25 cellular contexts compared by ENCODE assay signal in genomic region chr7:12064716-12065115, GRCh38.
"Had no signal": no experiment of that assay in that cellular context is flagged by ENCODE, and none has a peak within 500 bp of the region (broad histone marks: within the 10 kb centered on the region; RNA-seq: fewer than 3 reads in every experiment).

No MANE protein-coding gene starts in this region.

- FAIRE-seq: endometrium, frontal cortex, islet of Langerhans, urothelium cell line had no signal

- H3K36me3 ChIP-seq: cardiac muscle cell, neutrophil, ovary, right lobe of liver, suprapubic skin, transverse colon had no signal

- H3K27me3 ChIP-seq: cardiac muscle cell, neutrophil, ovary, right lobe of liver, suprapubic skin, transverse colon had no signal

- H3K27ac ChIP-seq: cardiac muscle cell, ovary, right lobe of liver, skin epidermis, suprapubic skin, transverse colon, VCaP had no signal

- ATAC-seq: activated CD4-positive, CD25-positive, alpha-beta regulatory T cell treated with anti-CD3 and anti-CD28 coated beads, Interleukin-2, amount 50 U/mL, for 24 hours; activated naive CD8-positive, alpha-beta T cell treated with anti-CD3 and anti-CD28 coated beads, Interleukin-2, amount 50 U/mL, for 24 hours; esophagus mucosa; left ventricle myocardium superior; right lobe of liver; stimulated activated effector memory CD8-positive, alpha-beta T cell treated with anti-CD3 and anti-CD28 coated beads, Interleukin-12 subunit alpha, Interleukin-12 subunit beta, amount 100 ng/mL, for 72 hours; stimulated activated naive CD8-positive, alpha-beta T cell treated with anti-CD3 and anti-CD28 coated beads, Interleukin-15, amount 100 ng/mL, for 72 hours had no signal

- H3K4me3 ChIP-seq: cardiac muscle cell, ovary, right lobe of liver, skin epidermis, suprapubic skin, transverse colon had no signal

- DNase-seq: activated CD4-positive, alpha-beta memory T cell treated with anti-CD3 and anti-CD28 coated beads, Interleukin-2, amount 10 ng/mL, durations not matched to agents 7 days and 5 days; activated CD4-positive, alpha-beta T cell treated with anti-CD3 and anti-CD28 coated beads, Interleukin-2, amount 10 ng/mL, durations not matched to agents 24 days and 14 days; activated effector memory CD4-positive, alpha-beta T cell treated with anti-CD3 and anti-CD28 coated beads, Interleukin-2, amount 50 U/mL, for 16 hours; activated naive CD4-positive, alpha-beta T cell treated with anti-CD3 and anti-CD28 coated beads, Interleukin-2, amount 10 ng/mL, durations not matched to agents 7 days and 5 days; activated naive CD8-positive, alpha-beta T cell treated with anti-CD3 and anti-CD28 coated beads, Interleukin-2, amount 50 U/mL, for 24 hours; hippocampal formation; left ventricle myocardium superior; mammary epithelial cell; ovary; right lobe of liver; stimulated activated CD4-positive, alpha-beta T cell treated with anti-CD3 and anti-CD28 coated beads, Interleukin-1b, Interleukin-23, amount 100 ng/mL, for 48 hours; stimulated activated naive CD8-positive, alpha-beta T cell treated with anti-CD3 and anti-CD28 coated beads, Interleukin-15, amount 100 ng/mL, for 72 hours; transverse colon had no signal

- H3K4me1 ChIP-seq: right lobe of liver, suprapubic skin, transverse colon had no signal

- H3K9me3 ChIP-seq: neutrophil, ovary, right lobe of liver, suprapubic skin, transverse colon had no signal
